In the genomic region with DNA sequence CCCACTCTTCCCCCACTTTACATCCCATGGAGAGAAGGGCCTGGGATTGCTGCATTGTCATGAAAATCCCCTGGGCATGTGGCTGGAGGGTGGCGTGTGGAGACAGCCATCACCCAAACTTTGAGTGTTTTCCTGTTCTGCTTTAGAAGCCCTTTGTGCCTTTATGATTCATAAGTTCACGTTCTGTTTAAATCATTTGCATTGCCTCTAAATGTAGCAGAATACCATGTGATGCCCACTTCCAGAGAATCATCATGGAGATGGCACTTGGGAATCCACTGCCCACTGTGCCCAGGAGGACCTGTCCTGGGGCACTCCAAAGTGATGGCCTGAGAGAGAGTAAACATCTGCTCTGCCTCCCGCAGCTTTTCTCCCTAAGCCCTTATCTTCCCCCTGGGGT, we compare ENCODE assay signal across 27 cellular contexts.
"Had no signal": no experiment of that assay in that cellular context is flagged by ENCODE, and none has a peak within 500 bp of the region (broad histone marks: within the 10 kb centered on the region; RNA-seq: fewer than 3 reads in every experiment).

No MANE protein-coding gene starts in this region.

- DNase-seq: activated B cell treated with CpG ODN at 0.5 μM for 24 hours; activated naive CD4-positive, alpha-beta T cell; activated T-cell treated with anti-CD3 and anti-CD28 coated beads for 4 hours; activated T-cell treated with anti-CD3 and anti-CD28 coated beads, Interleukin-2, amount 50 U/mL, for 72 hours; effector CD8-positive, alpha-beta T cell; gastrocnemius medialis; glutamatergic neuron; islet precursor cell; left ventricle myocardium inferior; mucosa of descending colon; psoas muscle; stimulated activated CD4-positive, alpha-beta T cell treated with anti-CD3 and anti-CD28 coated beads, Interleukin-1b, Interleukin-23, amount 100 ng/mL, for 48 hours; stimulated activated CD4-positive, alpha-beta T cell treated with anti-CD3 and anti-CD28 coated beads, Interleukin-4, amount 100 ng/mL, for 4 hours; stimulated activated CD8-positive, alpha-beta memory T cell treated with anti-CD3 and anti-CD28 coated beads, Interleukin-4, amount 100 ng/mL, for 48 hours; stimulated activated naive CD4-positive, alpha-beta T cell; testis; trophoblast cell had no signal

- H3K27ac Mint-ChIP-seq: activated naive CD4-positive, alpha-beta T cell treated with anti-CD3 and anti-CD28 coated beads, Interleukin-2, amount 50 U/mL, for 72 hours; activated T-cell treated with anti-CD3 and anti-CD28 coated beads, Interleukin-2, amount 50 U/mL, for 72 hours; nephron; T-helper 2 cell treated with Interferon-gamma antibody and Interleukin-4, amounts not matched to agents 5 μg/mL and 100 μg/mL, for 36 hours had no signal

- H3K27ac ChIP-seq: breast epithelium, gastrocnemius medialis, left ventricle myocardium inferior, psoas muscle, testis had no signal

- H3K4me2 ChIP-seq: smooth muscle cell had no signal

- H3K4me3 Mint-ChIP-seq: activated B cell treated with CpG ODN at 0.5 μM for 24 hours; activated T-cell treated with anti-CD3 and anti-CD28 coated beads, Interleukin-2, amount 50 U/mL, for 72 hours; central memory CD8-positive, alpha-beta T cell; nephron; T-helper 2 cell treated with Interferon-gamma antibody and Interleukin-4, amounts not matched to agents 5 μg/mL and 100 μg/mL, for 36 hours had no signal

- H3K27me3 ChIP-seq: breast epithelium, gastrocnemius medialis, testis had no signal

- H3K4me1 Mint-ChIP-seq: nephron had no signal

- FAIRE-seq: colon, endometrium, urothelium cell line had no signal

- H3K4me3 ChIP-seq: breast epithelium, gastrocnemius medialis, left ventricle myocardium inferior, lung, mucosa of descending colon, psoas muscle, smooth muscle cell, testis had no signal

- H3K4me1 ChIP-seq: breast epithelium, left ventricle myocardium inferior, psoas muscle, testis had no signal

- H3K36me3 ChIP-seq: breast epithelium, gastrocnemius medialis, left ventricle myocardium inferior had no signal

- ATAC-seq: activated naive CD4-positive, alpha-beta T cell treated with anti-CD3 and anti-CD28 coated beads, Interleukin-2, amount 50 U/mL, for 72 hours; activated T-cell treated with anti-CD3 and anti-CD28 coated beads, Interleukin-2, amount 50 U/mL, for 72 hours; gastrocnemius medialis; psoas muscle had no signal

- H3K9me3 ChIP-seq: gastrocnemius medialis, mucosa of descending colon, psoas muscle, testis had no signal
